Comparison of ENCODE assay signal across 8 cellular contexts in genomic region chrX:155997436-155997835, GRCh38. TPM values are rescaled to one million over a fixed set of nuclear protein-coding genes. Genes with fewer than 3 reads are reported as not detected.
DNase-seq lines count a peak whose midpoint lies in the region; ATAC-seq, FAIRE-seq and TF ChIP-seq lines count a peak whose summit lies in the region.

A gene with protein sequence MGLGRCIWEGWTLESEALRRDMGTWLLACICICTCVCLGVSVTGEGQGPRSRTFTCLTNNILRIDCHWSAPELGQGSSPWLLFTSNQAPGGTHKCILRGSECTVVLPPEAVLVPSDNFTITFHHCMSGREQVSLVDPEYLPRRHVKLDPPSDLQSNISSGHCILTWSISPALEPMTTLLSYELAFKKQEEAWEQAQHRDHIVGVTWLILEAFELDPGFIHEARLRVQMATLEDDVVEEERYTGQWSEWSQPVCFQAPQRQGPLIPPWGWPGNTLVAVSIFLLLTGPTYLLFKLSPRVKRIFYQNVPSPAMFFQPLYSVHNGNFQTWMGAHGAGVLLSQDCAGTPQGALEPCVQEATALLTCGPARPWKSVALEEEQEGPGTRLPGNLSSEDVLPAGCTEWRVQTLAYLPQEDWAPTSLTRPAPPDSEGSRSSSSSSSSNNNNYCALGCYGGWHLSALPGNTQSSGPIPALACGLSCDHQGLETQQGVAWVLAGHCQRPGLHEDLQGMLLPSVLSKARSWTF (plus strand): TSS chrX:155997696. CDS start chrX:155997760, 64 bp downstream.

- H3K27me3 ChIP-seq in pancreas (no peaks in the 10 kb centered on the region), MG63 (no peaks in the 10 kb centered on the region)

- H3K27ac Mint-ChIP-seq in activated naive CD4-positive, alpha-beta T cell treated with anti-CD3 and anti-CD28 coated beads for 36 hours: no peak within 1 kb of the TSS

- FAIRE-seq in pancreas (lab: Jason Lieb, UNC): no peak

- H3K4me1 Mint-ChIP-seq in activated naive CD4-positive, alpha-beta T cell treated with anti-CD3 and anti-CD28 coated beads for 36 hours (ENCODE audit: low read depth): peaks cover 13% of the 10 kb centered on the region

- intact Hi-C loops in activated naive CD4-positive, alpha-beta T cell treated with anti-CD3 and anti-CD28 coated beads for 36 hours (cut with micrococcal nuclease): no loop called here
- intact Hi-C loops in posterior vena cava (cut with DNase I) (no loop called here), pancreas (cut with DNase I) (no loop called here)

- H3K36me3 ChIP-seq in pancreas: no peaks in the 10 kb centered on the region
- no peaks in the 10 kb centered on the region for H3K36me3 ChIP-seq in MG63

- no peak within 1 kb of the TSS for H3K4me3 ChIP-seq in pancreas
- no peak within 1 kb of the TSS for H3K4me3 ChIP-seq in MG63

- no peaks in the 10 kb centered on the region for H3K4me1 ChIP-seq in pancreas

- H3K4me3 Mint-ChIP-seq in activated naive CD4-positive, alpha-beta T cell treated with anti-CD3 and anti-CD28 coated beads for 36 hours: no peak within 1 kb of the TSS

- 52 to 73% methylated on average over 5 of the region's 5 CpGs for WGBS in pancreas, 2 donors

- TF ChIP-seq CTCF in pancreas (IDR thresholded peaks at IDR 0.05): no peak

- peak; percentile 69 for ATAC-seq in GM21367 (IDR thresholded peaks at IDR 0.05; ENCODE audit: unreplicated experiment)
- peak; percentile 79 for ATAC-seq in HG03565 (IDR thresholded peaks at IDR 0.05; ENCODE audit: unreplicated experiment)
- ATAC-seq in pancreas: no peak

- H3K27ac ChIP-seq in pancreas: no peak within 1 kb of the TSS

- H3K9me3 ChIP-seq in pancreas (no peaks in the 10 kb centered on the region), MG63 (no peaks in the 10 kb centered on the region)

- H3K9me3 Mint-ChIP-seq in activated naive CD4-positive, alpha-beta T cell treated with anti-CD3 and anti-CD28 coated beads for 36 hours: no peaks in the 10 kb centered on the region

- H3K27me3 Mint-ChIP-seq in activated naive CD4-positive, alpha-beta T cell treated with anti-CD3 and anti-CD28 coated beads for 36 hours (ENCODE audit: low read depth): no peaks in the 10 kb centered on the region

- peak; percentile 65 for DNase-seq in activated naive CD4-positive, alpha-beta T cell treated with anti-CD3 and anti-CD28 coated beads for 36 hours
- DNase-seq in stimulated activated CD8-positive, alpha-beta memory T cell treated with anti-CD3 and anti-CD28 coated beads, Interleukin-7, amount 100 ng/mL, for 4 hours (ENCODE audit: low read depth in 2 of 2): peak; percentile 44 to 50
- no peak for DNase-seq in posterior vena cava (ENCODE audit: low spot score)
- no peak for DNase-seq in foreskin melanocyte
- no peak for DNase-seq in pancreas
- DNase-seq in MG63: no peak

- no peaks in the 10 kb centered on the region for H3K36me3 Mint-ChIP-seq in activated naive CD4-positive, alpha-beta T cell treated with anti-CD3 and anti-CD28 coated beads for 36 hours (ENCODE audit: low read depth)

- CTCF ChIA-PET in activated naive CD4-positive, alpha-beta T cell treated with anti-CD3 and anti-CD28 coated beads for 36 hours (lab: Charles Lee): no interaction called here

RNA-seq across cellular contexts. Expression of the gene that starts here (rescaled TPM):
- 1 to 10 TPM; 1.0 to 1.5 TPM for total RNA-seq in activated naive CD4-positive, alpha-beta T cell treated with anti-CD3 and anti-CD28 coated beads for 36 hours
- total RNA-seq in posterior vena cava (under 1 TPM in 1 of 2 donors, not detected in 1; 0.83 TPM), pancreas (under 1 TPM in 2 of 6 donors, not detected in 4; 0.16 to 0.20 TPM)
- polyA plus RNA-seq in pancreas: under 1 TPM; 0.05 to 0.11 TPM
- not detected in 2 replicates for total RNA-seq in MG63 (2014; rRNA removed; shearing (Covaris generic); ENCODE audit: low replicate concordance)

Comparison
In these comparisons a context has a peak if more than half of its experiments do, and no peak if none do; other contexts are left out.
1. ATAC-seq: peak in GM21367 (single experiment) and HG03565 (single experiment); none in pancreas (0 of 4).
2. DNase-seq: peak in activated naive CD4-positive, alpha-beta T cell treated with anti-CD3 and anti-CD28 coated beads for 36 hours (single experiment) and stimulated activated CD8-positive, alpha-beta memory T cell treated with anti-CD3 and anti-CD28 coated beads, Interleukin-7, amount 100 ng/mL, for 4 hours (2 of 2); none in posterior vena cava (single experiment), foreskin melanocyte (single experiment), pancreas (0 of 6) and MG63 (single experiment).